Comparison of ENCODE assay signal across 1 cellular context in the genomic region with DNA sequence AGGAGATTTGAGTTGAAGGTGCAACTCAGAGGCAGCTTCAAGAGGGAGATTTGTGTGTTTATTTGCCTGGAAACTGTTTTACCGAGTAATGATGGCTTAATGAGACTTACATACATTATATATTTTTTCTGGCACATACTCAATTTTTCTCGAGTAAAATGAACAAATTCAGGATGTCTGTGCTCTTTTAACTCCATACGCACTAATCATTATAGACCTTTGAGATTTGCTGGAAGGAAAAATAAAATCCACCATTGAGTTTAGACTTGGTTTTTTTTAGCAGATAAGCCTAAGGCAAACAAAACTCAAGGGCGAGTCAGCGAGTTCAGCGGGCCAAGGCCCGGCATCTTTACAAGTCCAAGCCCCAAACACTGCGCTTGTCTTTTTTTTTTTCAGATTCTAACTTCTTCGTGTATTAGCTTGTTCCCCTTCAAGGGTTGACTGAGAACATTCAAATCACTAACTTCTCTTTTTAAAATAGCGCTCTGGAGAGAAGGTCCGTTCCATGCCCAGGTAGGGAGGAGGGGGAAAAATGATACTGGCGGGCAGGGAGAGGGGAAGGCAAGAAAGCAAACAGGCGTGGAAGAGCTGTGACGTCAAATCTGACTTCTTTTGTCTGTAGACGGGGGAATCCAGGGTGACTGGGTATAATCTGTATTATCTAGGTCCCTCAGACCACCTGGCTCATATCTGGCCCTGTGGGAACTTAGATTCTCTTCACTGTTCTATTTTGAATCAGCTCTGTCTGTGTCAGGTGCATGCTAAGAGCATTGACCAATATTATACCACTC.
TF ChIP-seq lines count a peak whose summit lies in the region.

No MANE protein-coding gene starts in this region.

TF ChIP-seq in HepG2, 621 proteins besides CTCF, POLR2A, EP300 and RAD21 (continued from another document and continues in another):
- TF ChIP-seq, protein P1, sequence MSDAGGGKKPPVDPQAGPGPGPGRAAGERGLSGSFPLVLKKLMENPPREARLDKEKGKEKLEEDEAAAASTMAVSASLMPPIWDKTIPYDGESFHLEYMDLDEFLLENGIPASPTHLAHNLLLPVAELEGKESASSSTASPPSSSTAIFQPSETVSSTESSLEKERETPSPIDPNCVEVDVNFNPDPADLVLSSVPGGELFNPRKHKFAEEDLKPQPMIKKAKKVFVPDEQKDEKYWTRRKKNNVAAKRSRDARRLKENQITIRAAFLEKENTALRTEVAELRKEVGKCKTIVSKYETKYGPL (CRISPR knock-in tag; IDR thresholded peaks at IDR 0.05): no peak
- TF ChIP-seq, protein P2, sequence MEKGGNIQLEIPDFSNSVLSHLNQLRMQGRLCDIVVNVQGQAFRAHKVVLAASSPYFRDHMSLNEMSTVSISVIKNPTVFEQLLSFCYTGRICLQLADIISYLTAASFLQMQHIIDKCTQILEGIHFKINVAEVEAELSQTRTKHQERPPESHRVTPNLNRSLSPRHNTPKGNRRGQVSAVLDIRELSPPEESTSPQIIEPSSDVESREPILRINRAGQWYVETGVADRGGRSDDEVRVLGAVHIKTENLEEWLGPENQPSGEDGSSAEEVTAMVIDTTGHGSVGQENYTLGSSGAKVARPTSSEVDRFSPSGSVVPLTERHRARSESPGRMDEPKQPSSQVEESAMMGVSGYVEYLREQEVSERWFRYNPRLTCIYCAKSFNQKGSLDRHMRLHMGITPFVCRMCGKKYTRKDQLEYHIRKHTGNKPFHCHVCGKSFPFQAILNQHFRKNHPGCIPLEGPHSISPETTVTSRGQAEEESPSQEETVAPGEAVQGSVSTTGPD (CRISPR knock-in tag; IDR thresholded peaks at IDR 0.05): no peak
- 0 out of 2 replicates have a peak, but pooled peaks have one; percentile 42 for TF ChIP-seq NCOA1 (CRISPR knock-in tag; IDR thresholded peaks at IDR 0.05)
- no peak for TF ChIP-seq NFE2L1 (CRISPR knock-in tag; IDR thresholded peaks at IDR 0.05; ENCODE audit: borderline replicate concordance)
- no peak for TF ChIP-seq PRDM10 (CRISPR knock-in tag; IDR thresholded peaks at IDR 0.05; ENCODE audit: low read depth)
- no peak for TF ChIP-seq ZNF703 (CRISPR knock-in tag; IDR thresholded peaks at IDR 0.05; ENCODE audit: borderline replicate concordance)
- TF ChIP-seq FOXA3 (CRISPR knock-in tag; IDR thresholded peaks at IDR 0.05): peak; percentile 63
- no peak for TF ChIP-seq MEIS2 (CRISPR knock-in tag; IDR thresholded peaks at IDR 0.05)
- TF ChIP-seq, protein P3, sequence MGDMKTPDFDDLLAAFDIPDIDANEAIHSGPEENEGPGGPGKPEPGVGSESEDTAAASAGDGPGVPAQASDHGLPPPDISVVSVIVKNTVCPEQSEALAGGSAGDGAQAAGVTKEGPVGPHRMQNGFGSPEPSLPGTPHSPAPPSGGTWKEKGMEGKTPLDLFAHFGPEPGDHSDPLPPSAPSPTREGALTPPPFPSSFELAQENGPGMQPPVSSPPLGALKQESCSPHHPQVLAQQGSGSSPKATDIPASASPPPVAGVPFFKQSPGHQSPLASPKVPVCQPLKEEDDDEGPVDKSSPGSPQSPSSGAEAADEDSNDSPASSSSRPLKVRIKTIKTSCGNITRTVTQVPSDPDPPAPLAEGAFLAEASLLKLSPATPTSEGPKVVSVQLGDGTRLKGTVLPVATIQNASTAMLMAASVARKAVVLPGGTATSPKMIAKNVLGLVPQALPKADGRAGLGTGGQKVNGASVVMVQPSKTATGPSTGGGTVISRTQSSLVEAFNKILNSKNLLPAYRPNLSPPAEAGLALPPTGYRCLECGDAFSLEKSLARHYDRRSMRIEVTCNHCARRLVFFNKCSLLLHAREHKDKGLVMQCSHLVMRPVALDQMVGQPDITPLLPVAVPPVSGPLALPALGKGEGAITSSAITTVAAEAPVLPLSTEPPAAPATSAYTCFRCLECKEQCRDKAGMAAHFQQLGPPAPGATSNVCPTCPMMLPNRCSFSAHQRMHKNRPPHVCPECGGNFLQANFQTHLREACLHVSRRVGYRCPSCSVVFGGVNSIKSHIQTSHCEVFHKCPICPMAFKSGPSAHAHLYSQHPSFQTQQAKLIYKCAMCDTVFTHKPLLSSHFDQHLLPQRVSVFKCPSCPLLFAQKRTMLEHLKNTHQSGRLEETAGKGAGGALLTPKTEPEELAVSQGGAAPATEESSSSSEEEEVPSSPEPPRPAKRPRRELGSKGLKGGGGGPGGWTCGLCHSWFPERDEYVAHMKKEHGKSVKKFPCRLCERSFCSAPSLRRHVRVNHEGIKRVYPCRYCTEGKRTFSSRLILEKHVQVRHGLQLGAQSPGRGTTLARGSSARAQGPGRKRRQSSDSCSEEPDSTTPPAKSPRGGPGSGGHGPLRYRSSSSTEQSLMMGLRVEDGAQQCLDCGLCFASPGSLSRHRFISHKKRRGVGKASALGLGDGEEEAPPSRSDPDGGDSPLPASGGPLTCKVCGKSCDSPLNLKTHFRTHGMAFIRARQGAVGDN (CRISPR knock-in tag; IDR thresholded peaks at IDR 0.05): no peak
- TF ChIP-seq SOX13 (IDR thresholded peaks at IDR 0.05): no peak
- peak in 1 of 2 experiments; percentile 68; a peak in 2 of 4 replicates for TF ChIP-seq SOX13 (CRISPR knock-in tag; conservative IDR thresholded peaks at IDR 0.05 in 1 of 2, IDR thresholded peaks at IDR 0.05 in 1 of 2)
- no peak for TF ChIP-seq SMYD3 (CRISPR knock-in tag; IDR thresholded peaks at IDR 0.05)
- no peak for TF ChIP-seq ARHGAP35 (CRISPR knock-in tag; IDR thresholded peaks at IDR 0.05; ENCODE audit: borderline replicate concordance)
- TF ChIP-seq ZFAT (CRISPR knock-in tag; conservative IDR thresholded peaks at IDR 0.05): no peak
- TF ChIP-seq KDM3A (CRISPR knock-in tag; IDR thresholded peaks at IDR 0.05; ENCODE audit: low read depth): no peak
- no peak for TF ChIP-seq ZC3H13 (CRISPR knock-in tag; IDR thresholded peaks at IDR 0.05)
- no peak for TF ChIP-seq CBX2 (IDR thresholded peaks at IDR 0.05; ENCODE audit: low read depth, low read length)
- TF ChIP-seq CBX2 (CRISPR knock-in tag; IDR thresholded peaks at IDR 0.05; ENCODE audit: low read depth): no peak
- no peak for TF ChIP-seq RFXAP (CRISPR knock-in tag; IDR thresholded peaks at IDR 0.05; ENCODE audit: borderline replicate concordance)
- peak; percentile 59; the same call in 1 of the 2 replicates for TF ChIP-seq MIXL1 (CRISPR knock-in tag; IDR thresholded peaks at IDR 0.05)
- TF ChIP-seq TSC22D2 (CRISPR knock-in tag; IDR thresholded peaks at IDR 0.05; ENCODE audit: borderline replicate concordance): no peak
- no peak for TF ChIP-seq ZNF34 (CRISPR knock-in tag; IDR thresholded peaks at IDR 0.05; ENCODE audit: borderline replicate concordance)
- TF ChIP-seq ZNF460 (CRISPR knock-in tag; IDR thresholded peaks at IDR 0.05; ENCODE audit: borderline replicate concordance): no peak
- TF ChIP-seq ZNF891 (CRISPR knock-in tag; IDR thresholded peaks at IDR 0.05): no peak
- no peak for TF ChIP-seq TCF12 (IDR thresholded peaks at IDR 0.05)
- no peak for TF ChIP-seq TCF12 (CRISPR knock-in tag; IDR thresholded peaks at IDR 0.05)
- TF ChIP-seq AKNA (CRISPR knock-in tag; IDR thresholded peaks at IDR 0.05; ENCODE audit: borderline replicate concordance): no peak
- TF ChIP-seq ZNF317 (CRISPR knock-in tag; IDR thresholded peaks at IDR 0.05): no peak
- no peak for TF ChIP-seq ELF4 (CRISPR knock-in tag; IDR thresholded peaks at IDR 0.05; ENCODE audit: borderline replicate concordance)
- no peak for TF ChIP-seq MAF1 (CRISPR knock-in tag; IDR thresholded peaks at IDR 0.05; ENCODE audit: borderline replicate concordance)
- TF ChIP-seq GABPB1 (CRISPR knock-in tag; IDR thresholded peaks at IDR 0.05): no peak
- no peak for TF ChIP-seq ZNF446 (CRISPR knock-in tag; IDR thresholded peaks at IDR 0.05)
- TF ChIP-seq SIX1 (CRISPR knock-in tag; IDR thresholded peaks at IDR 0.05; ENCODE audit: borderline replicate concordance): 0 out of 2 replicates have a peak, but pooled peaks have one; percentile 58
- no peak for TF ChIP-seq HNRNPL (IDR thresholded peaks at IDR 0.05; ENCODE audit: low read depth, low read length)
- no peak for TF ChIP-seq U2AF2 (IDR thresholded peaks at IDR 0.05; ENCODE audit: low read depth, low read length)
- peak; percentile 82 for TF ChIP-seq GATAD2A (CRISPR knock-in tag; IDR thresholded peaks at IDR 0.05)
- peak; percentile 67 for TF ChIP-seq CREM (IDR thresholded peaks at IDR 0.05)
- TF ChIP-seq CREM (CRISPR knock-in tag; IDR thresholded peaks at IDR 0.05): no peak
- TF ChIP-seq, protein P4, sequence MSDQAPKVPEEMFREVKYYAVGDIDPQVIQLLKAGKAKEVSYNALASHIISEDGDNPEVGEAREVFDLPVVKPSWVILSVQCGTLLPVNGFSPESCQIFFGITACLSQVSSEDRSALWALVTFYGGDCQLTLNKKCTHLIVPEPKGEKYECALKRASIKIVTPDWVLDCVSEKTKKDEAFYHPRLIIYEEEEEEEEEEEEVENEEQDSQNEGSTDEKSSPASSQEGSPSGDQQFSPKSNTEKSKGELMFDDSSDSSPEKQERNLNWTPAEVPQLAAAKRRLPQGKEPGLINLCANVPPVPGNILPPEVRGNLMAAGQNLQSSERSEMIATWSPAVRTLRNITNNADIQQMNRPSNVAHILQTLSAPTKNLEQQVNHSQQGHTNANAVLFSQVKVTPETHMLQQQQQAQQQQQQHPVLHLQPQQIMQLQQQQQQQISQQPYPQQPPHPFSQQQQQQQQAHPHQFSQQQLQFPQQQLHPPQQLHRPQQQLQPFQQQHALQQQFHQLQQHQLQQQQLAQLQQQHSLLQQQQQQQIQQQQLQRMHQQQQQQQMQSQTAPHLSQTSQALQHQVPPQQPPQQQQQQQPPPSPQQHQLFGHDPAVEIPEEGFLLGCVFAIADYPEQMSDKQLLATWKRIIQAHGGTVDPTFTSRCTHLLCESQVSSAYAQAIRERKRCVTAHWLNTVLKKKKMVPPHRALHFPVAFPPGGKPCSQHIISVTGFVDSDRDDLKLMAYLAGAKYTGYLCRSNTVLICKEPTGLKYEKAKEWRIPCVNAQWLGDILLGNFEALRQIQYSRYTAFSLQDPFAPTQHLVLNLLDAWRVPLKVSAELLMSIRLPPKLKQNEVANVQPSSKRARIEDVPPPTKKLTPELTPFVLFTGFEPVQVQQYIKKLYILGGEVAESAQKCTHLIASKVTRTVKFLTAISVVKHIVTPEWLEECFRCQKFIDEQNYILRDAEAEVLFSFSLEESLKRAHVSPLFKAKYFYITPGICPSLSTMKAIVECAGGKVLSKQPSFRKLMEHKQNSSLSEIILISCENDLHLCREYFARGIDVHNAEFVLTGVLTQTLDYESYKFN (CRISPR knock-in tag; conservative IDR thresholded peaks at IDR 0.05): peak; percentile 83
- TF ChIP-seq ZBTB1 (CRISPR knock-in tag; IDR thresholded peaks at IDR 0.05; ENCODE audit: borderline replicate concordance): no peak
- TF ChIP-seq FOXJ3 (CRISPR knock-in tag; IDR thresholded peaks at IDR 0.05; ENCODE audit: borderline replicate concordance): peak; percentile 61; the same call in 1 of the 2 replicates
- peak; percentile 72; the same call in 1 of the 2 replicates for TF ChIP-seq HMG20A (CRISPR knock-in tag; IDR thresholded peaks at IDR 0.05; ENCODE audit: borderline replicate concordance)
- peak; percentile 52; the same call in 1 of the 2 replicates for TF ChIP-seq MED1 (CRISPR knock-in tag; IDR thresholded peaks at IDR 0.05)
